ENCODE assay signal across 1 cellular context in the genomic region with DNA sequence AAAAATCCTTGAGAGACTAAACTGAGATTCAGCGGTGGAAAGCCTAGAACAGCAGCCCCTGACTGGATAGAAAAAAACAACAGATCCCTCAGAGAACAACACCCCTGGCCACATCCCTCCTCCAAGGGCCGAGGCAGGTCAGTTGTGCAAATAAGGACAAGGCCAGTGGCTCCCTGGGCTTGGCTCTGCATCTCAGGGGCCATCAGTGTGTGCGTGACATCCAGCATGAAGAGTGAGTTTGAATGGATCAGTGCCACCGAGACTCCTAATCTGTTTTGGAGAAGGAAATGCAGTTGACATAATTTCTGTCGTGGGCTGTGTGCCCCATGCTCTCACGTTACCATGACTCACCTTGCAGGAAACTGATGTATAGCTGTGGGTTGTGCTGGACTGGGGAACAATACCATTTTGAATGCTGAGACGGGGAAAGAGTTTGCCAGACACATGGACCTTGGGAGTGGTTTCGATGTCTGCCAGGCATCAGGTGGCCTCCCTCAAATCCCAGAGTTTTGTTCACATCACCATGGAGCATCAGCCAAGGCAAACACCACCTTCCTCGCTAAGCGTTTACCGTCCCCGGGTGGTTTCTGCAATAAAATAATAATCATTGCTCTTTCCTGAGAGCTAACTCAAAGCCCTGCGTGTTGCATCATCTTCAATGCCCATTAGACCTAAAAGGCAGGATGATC.
A peak's percentile ranks its signal among the peaks of the same experiment; 100 is the strongest.
TF ChIP-seq lines count a peak whose summit lies in the region.

No MANE protein-coding gene starts in this region.

TF ChIP-seq in HEK293, 187 proteins besides CTCF, POLR2A, EP300 and RAD21 (continued from another document):
- TF ChIP-seq, protein P1, sequence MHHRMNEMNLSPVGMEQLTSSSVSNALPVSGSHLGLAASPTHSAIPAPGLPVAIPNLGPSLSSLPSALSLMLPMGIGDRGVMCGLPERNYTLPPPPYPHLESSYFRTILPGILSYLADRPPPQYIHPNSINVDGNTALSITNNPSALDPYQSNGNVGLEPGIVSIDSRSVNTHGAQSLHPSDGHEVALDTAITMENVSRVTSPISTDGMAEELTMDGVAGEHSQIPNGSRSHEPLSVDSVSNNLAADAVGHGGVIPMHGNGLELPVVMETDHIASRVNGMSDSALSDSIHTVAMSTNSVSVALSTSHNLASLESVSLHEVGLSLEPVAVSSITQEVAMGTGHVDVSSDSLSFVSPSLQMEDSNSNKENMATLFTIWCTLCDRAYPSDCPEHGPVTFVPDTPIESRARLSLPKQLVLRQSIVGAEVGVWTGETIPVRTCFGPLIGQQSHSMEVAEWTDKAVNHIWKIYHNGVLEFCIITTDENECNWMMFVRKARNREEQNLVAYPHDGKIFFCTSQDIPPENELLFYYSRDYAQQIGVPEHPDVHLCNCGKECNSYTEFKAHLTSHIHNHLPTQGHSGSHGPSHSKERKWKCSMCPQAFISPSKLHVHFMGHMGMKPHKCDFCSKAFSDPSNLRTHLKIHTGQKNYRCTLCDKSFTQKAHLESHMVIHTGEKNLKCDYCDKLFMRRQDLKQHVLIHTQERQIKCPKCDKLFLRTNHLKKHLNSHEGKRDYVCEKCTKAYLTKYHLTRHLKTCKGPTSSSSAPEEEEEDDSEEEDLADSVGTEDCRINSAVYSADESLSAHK (tag by site-specific recombination; IDR thresholded peaks at IDR 0.05): no peak
- TF ChIP-seq ZNF335 (tag by site-specific recombination; conservative IDR thresholded peaks at IDR 0.05) (peak; percentile 72; the same call in 1 of the 2 replicates), ZXDB (tag by site-specific recombination; IDR thresholded peaks at IDR 0.05) (no peak), ZNF138 (tag by site-specific recombination; IDR thresholded peaks at IDR 0.05; ENCODE audit: borderline replicate concordance) (no peak), ZBTB20 (tag by site-specific recombination; IDR thresholded peaks at IDR 0.05) (peak; percentile 41; the same call in 1 of the 2 replicates), OSR2 (tag by site-specific recombination; IDR thresholded peaks at IDR 0.05) (no peak), ZNF366 (tag by site-specific recombination; conservative IDR thresholded peaks at IDR 0.05) (peak; percentile 49; the same call in 1 of the 2 replicates), ZBTB17 (tag by site-specific recombination; IDR thresholded peaks at IDR 0.05) (peak; percentile 70; the same call in 1 of the 2 replicates), SP2 (tag by site-specific recombination; IDR thresholded peaks at IDR 0.05) (no peak), ZBTB48 (tag by site-specific recombination; IDR thresholded peaks at IDR 0.05) (peak; percentile 81; the same call in 1 of the 2 replicates), ZNF747 (tag by site-specific recombination; IDR thresholded peaks at IDR 0.05) (no peak), ZNF585B (tag by site-specific recombination; IDR thresholded peaks at IDR 0.05) (no peak), ZNF600 (tag by site-specific recombination; IDR thresholded peaks at IDR 0.05) (peak; percentile 92), ZNF394 (tag by site-specific recombination; IDR thresholded peaks at IDR 0.05; ENCODE audit: borderline replicate concordance) (0 out of 2 replicates have a peak, but pooled peaks have one; percentile 23)
- TF ChIP-seq, protein P2, sequence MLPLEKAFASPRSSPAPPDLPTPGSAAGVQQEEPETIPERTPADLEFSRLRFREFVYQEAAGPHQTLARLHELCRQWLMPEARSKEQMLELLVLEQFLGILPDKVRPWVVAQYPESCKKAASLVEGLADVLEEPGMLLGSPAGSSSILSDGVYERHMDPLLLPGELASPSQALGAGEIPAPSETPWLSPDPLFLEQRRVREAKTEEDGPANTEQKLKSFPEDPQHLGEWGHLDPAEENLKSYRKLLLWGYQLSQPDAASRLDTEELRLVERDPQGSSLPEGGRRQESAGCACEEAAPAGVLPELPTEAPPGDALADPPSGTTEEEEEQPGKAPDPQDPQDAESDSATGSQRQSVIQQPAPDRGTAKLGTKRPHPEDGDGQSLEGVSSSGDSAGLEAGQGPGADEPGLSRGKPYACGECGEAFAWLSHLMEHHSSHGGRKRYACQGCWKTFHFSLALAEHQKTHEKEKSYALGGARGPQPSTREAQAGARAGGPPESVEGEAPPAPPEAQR (tag by site-specific recombination; IDR thresholded peaks at IDR 0.05): no peak
- TF ChIP-seq, protein P3, sequence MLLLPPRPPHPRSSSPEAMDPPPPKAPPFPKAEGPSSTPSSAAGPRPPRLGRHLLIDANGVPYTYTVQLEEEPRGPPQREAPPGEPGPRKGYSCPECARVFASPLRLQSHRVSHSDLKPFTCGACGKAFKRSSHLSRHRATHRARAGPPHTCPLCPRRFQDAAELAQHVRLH (tag by site-specific recombination; IDR thresholded peaks at IDR 0.05): 0 out of 2 replicates have a peak, but pooled peaks have one; percentile 13
- TF ChIP-seq, protein P4, sequence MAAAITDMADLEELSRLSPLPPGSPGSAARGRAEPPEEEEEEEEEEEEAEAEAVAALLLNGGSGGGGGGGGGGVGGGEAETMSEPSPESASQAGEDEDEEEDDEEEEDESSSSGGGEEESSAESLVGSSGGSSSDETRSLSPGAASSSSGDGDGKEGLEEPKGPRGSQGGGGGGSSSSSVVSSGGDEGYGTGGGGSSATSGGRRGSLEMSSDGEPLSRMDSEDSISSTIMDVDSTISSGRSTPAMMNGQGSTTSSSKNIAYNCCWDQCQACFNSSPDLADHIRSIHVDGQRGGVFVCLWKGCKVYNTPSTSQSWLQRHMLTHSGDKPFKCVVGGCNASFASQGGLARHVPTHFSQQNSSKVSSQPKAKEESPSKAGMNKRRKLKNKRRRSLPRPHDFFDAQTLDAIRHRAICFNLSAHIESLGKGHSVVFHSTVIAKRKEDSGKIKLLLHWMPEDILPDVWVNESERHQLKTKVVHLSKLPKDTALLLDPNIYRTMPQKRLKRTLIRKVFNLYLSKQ (tag by site-specific recombination; IDR thresholded peaks at IDR 0.05; ENCODE audit: borderline replicate concordance): no peak
- TF ChIP-seq, protein P5, sequence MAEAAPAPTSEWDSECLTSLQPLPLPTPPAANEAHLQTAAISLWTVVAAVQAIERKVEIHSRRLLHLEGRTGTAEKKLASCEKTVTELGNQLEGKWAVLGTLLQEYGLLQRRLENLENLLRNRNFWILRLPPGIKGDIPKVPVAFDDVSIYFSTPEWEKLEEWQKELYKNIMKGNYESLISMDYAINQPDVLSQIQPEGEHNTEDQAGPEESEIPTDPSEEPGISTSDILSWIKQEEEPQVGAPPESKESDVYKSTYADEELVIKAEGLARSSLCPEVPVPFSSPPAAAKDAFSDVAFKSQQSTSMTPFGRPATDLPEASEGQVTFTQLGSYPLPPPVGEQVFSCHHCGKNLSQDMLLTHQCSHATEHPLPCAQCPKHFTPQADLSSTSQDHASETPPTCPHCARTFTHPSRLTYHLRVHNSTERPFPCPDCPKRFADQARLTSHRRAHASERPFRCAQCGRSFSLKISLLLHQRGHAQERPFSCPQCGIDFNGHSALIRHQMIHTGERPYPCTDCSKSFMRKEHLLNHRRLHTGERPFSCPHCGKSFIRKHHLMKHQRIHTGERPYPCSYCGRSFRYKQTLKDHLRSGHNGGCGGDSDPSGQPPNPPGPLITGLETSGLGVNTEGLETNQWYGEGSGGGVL (tag by site-specific recombination; IDR thresholded peaks at IDR 0.05): peak; percentile 35; the same call in 1 of the 2 replicates
